ENCODE assay signal across 7 cellular contexts in the genomic region with DNA sequence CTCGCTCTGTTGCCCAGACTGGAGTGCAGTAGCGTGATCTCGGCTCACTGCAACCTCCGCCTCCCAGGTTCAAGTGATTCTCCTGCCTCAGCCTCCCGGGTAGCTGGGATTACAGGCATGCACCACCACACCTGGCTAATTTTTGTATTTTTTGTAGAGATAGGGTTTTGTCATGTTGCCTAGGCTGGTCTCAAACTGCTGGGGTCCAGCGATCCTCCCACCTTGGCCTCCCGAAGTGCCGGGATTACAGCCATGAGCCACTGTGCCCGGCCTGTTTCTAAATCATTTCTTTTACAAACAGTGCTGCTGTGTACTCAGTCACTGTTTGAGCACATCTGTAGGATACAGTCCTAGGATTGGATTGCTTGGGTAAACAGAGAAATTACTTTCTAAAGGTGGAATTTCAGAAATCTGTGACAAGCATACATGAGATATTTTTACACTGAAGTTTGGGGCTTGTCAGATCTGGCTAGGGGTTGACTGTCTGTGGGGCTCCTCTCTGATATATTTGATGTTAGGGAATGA. TPM values are rescaled to one million over a fixed set of nuclear protein-coding genes. Genes with fewer than 3 reads are reported as not detected.
A peak's percentile ranks its signal among the peaks of the same experiment; 100 is the strongest.
DNase-seq lines count a peak whose midpoint lies in the region; ATAC-seq and TF ChIP-seq lines count a peak whose summit lies in the region.
"Not testable (repeated sequence)": the region's sequence is repeated elsewhere in the genome, so short reads cannot be mapped to it uniquely, and the experiment has no call there.

No MANE protein-coding gene starts in this region.

- not testable (repeated sequence) for H4K5ac ChIP-seq in IMR-90 (ENCODE audit: low read depth, low read length)

- H3K9me3 Mint-ChIP-seq in effector memory CD8-positive, alpha-beta T cell = not testable (repeated sequence)

- H3K9me3 ChIP-seq in IMR-90 (ENCODE audit: control insufficient read depth, insufficient read depth, low read length); T-helper 17 cell (ENCODE audit: control insufficient read depth, low read length, poor library complexity, severe bottlenecking); right atrium auricular region; left lung; mucosa of descending colon; gastrocnemius medialis: not testable (repeated sequence)

- H3K4me1 Mint-ChIP-seq in T-helper 17 cell = not testable (repeated sequence)
- peaks cover 18 to 21% of the 10 kb centered on the region in 2 donors for H3K4me1 Mint-ChIP-seq in effector memory CD8-positive, alpha-beta T cell (ENCODE audit: low read depth in 2 of 2)

- BruUV-seq in IMR-90 (replicated peaks; lab: Mats Ljungman, UMichigan) = not testable (repeated sequence)

- H3K27ac Mint-ChIP-seq in T-helper 17 cell = peak overlapping the region; percentile 47
- H3K27ac Mint-ChIP-seq in effector memory CD8-positive, alpha-beta T cell = peak overlapping the region; percentile 41 to 89

- not testable (repeated sequence) for H3K27me3 Mint-ChIP-seq in T-helper 17 cell; effector memory CD8-positive, alpha-beta T cell

- H3K79me1 ChIP-seq in IMR-90 (ENCODE audit: low read depth in 1 of 2, low read length in 2 of 2) = not testable (repeated sequence)

- POLR2A ChIA-PET in IMR-90 (lab: Charles Lee; ENCODE audit: unreplicated experiment) = interaction anchor here (0.6 kb wide), 1 partner anchor 282 kb away, joined by 3 read pairs; no protein-coding TSS in a partner anchor

- not testable (repeated sequence) for H3K23ac ChIP-seq in IMR-90 (ENCODE audit: low read depth, low read length)

- H2BK20ac ChIP-seq in IMR-90 (ENCODE audit: low read depth, low read length) = not testable (repeated sequence)

- ATAC-seq in IMR-90 (ENCODE audit: low read depth) (peak; percentile 77), left lung (peak; percentile 51), mucosa of descending colon (peak; percentile 22)
- ATAC-seq in T-helper 17 cell; effector memory CD8-positive, alpha-beta T cell (replicated peaks); gastrocnemius medialis: not testable (repeated sequence)

- not testable (repeated sequence) for H2AK5ac ChIP-seq in IMR-90 (ENCODE audit: low read depth, low read length)

- not testable (repeated sequence) for TF ChIP-seq POLR2A in IMR-90 (IDR thresholded peaks at IDR 0.05; ENCODE audit: low read depth, low read length); gastrocnemius medialis (IDR thresholded peaks at IDR 0.05)

- H3K27me3 ChIP-seq in IMR-90 (ENCODE audit: control insufficient read depth, insufficient read depth, low read length) = peaks cover 16% of the 10 kb centered on the region
- H3K27me3 ChIP-seq in right atrium auricular region, left lung, gastrocnemius medialis: not testable (repeated sequence)

- H3K27ac ChIP-seq in IMR-90 (ENCODE audit: insufficient read depth, low read length); left lung: not testable (repeated sequence)
- peak overlapping the region; percentile 75 to 82 for H3K27ac ChIP-seq in right atrium auricular region
- H3K27ac ChIP-seq in gastrocnemius medialis = peak overlapping the region; percentile 66 to 94 (median 77)

- H3K36me3 ChIP-seq in IMR-90 (ENCODE audit: control insufficient read depth, insufficient read depth, low read length); mucosa of descending colon (ENCODE audit: low read depth): not testable (repeated sequence)
- peaks cover 15% of the 10 kb centered on the region for H3K36me3 ChIP-seq in right atrium auricular region
- H3K36me3 ChIP-seq in left lung = peaks cover under 1 to 46% of the 10 kb centered on the region in 2 donors
- peaks cover 0 to 15% of the 10 kb centered on the region in 2 donors for H3K36me3 ChIP-seq in gastrocnemius medialis

- peak; percentile 16 for DNase-seq in IMR-90
- DNase-seq in T-helper 17 cell; effector memory CD8-positive, alpha-beta T cell; right atrium auricular region (ENCODE audit: low spot score); left lung; mucosa of descending colon; gastrocnemius medialis: not testable (repeated sequence)

- H4K20me1 ChIP-seq in IMR-90 (ENCODE audit: insufficient read depth, low read length) = not testable (repeated sequence)

- H3K14ac ChIP-seq in IMR-90 (replicated peaks; ENCODE audit: low read depth, low read length) = not testable (repeated sequence)

- in situ Hi-C loops in IMR-90 (cut with MboI; ENCODE audit: low sequenced_read_pairs) (loop anchor here (25.0 kb wide), 2 partner anchors 769 to 869 kb away; a partner anchor contains a TSS), gastrocnemius medialis (cut with MboI; ENCODE audit: low sequenced_read_pairs in 4 of 4) (loop anchor here in 2 of 4 donors (25.0 kb wide), 1 partner anchor 769 kb away; a partner anchor contains a TSS)

- H2AK9ac ChIP-seq in IMR-90 (replicated peaks; ENCODE audit: low read depth, low read length, poor library complexity) = not testable (repeated sequence)

- not testable (repeated sequence) for TF ChIP-seq CTCF in IMR-90 (conservative IDR thresholded peaks at IDR 0.05; ENCODE audit: low read depth, low read length); right atrium auricular region (IDR thresholded peaks at IDR 0.05); left lung (IDR thresholded peaks at IDR 0.05); mucosa of descending colon (IDR thresholded peaks at IDR 0.05); gastrocnemius medialis (IDR thresholded peaks at IDR 0.05 in 4 of 5, conservative IDR thresholded peaks at IDR 0.05 in 1 of 5)

- not testable (repeated sequence) for H4K91ac ChIP-seq in IMR-90 (ENCODE audit: insufficient read depth, low read depth, low read length)

- H3K4me1 ChIP-seq in IMR-90 (ENCODE audit: control insufficient read depth, insufficient read depth, low read length); left lung: not testable (repeated sequence)
- H3K4me1 ChIP-seq in right atrium auricular region (peaks cover 0 to 36% of the 10 kb centered on the region in 2 donors), mucosa of descending colon (ENCODE audit: low read depth) (peaks cover 53% of the 10 kb centered on the region), gastrocnemius medialis (peaks cover 46 to 56% of the 10 kb centered on the region in 2 donors)

- CTCF ChIA-PET in IMR-90 (lab: Yijun Ruan, JAX) = interaction anchor here (0.6 kb wide), 1 partner anchor 101 kb away, joined by 3 read pairs; no protein-coding TSS in a partner anchor

- H3K9me1 ChIP-seq in IMR-90 (ENCODE audit: insufficient read depth, low read length) = not testable (repeated sequence)

- intact Hi-C loops in IMR-90 (cut with micrococcal nuclease); left lung (cut with DNase I); mucosa of descending colon (cut with DNase I, micrococcal nuclease): not testable (repeated sequence)
- intact Hi-C loops in gastrocnemius medialis (cut with DNase I; ENCODE audit: low total_unique reads) = loop anchor here (2.0 to 10.0 kb wide), 2 partner anchors 61 to 771 kb away; no protein-coding TSS in a partner anchor

- H3K36me3 Mint-ChIP-seq in T-helper 17 cell (ENCODE audit: low read depth) = not testable (repeated sequence)
- H3K36me3 Mint-ChIP-seq in effector memory CD8-positive, alpha-beta T cell (ENCODE audit: insufficient read depth) = peaks cover 49% of the 10 kb centered on the region

- H3K4ac ChIP-seq in IMR-90 (ENCODE audit: low read depth, low read length) = not testable (repeated sequence)

- H4K8ac ChIP-seq in IMR-90 (ENCODE audit: low read depth in 2 of 2, low read length in 2 of 2) = not testable (repeated sequence)

- not testable (repeated sequence) for H3K9ac ChIP-seq in IMR-90 (ENCODE audit: low read depth, low read length)

- WGBS in IMR-90 (ENCODE audit: extremely low coverage in 2 of 2, insufficient read length in 1 of 2), 2 experiments = no CpG with 5 or more reads among the region's 9 CpGs

- H3K4me2 ChIP-seq in IMR-90 (ENCODE audit: low read depth, low read length) = not testable (repeated sequence)

- H2BK120ac ChIP-seq in IMR-90 (ENCODE audit: low read depth, low read length) = not testable (repeated sequence)

- not testable (repeated sequence) for H3K56ac ChIP-seq in IMR-90 (ENCODE audit: extremely low read depth, insufficient read depth, low read length)

- not testable (repeated sequence) for H2BK5ac ChIP-seq in IMR-90 (ENCODE audit: low read depth, low read length, poor library complexity, severe bottlenecking)

- not testable (repeated sequence) for H3K4me3 Mint-ChIP-seq in T-helper 17 cell; effector memory CD8-positive, alpha-beta T cell

- H2AFZ ChIP-seq in IMR-90 (replicated peaks; ENCODE audit: low read length, poor library complexity) = not testable (repeated sequence)

- not testable (repeated sequence) for TF ChIP-seq RAD21 in IMR-90 (IDR thresholded peaks at IDR 0.05; ENCODE audit: low read length)

- not testable (repeated sequence) for H2BK15ac ChIP-seq in IMR-90 (ENCODE audit: low read depth, low read length)

- dilution Hi-C loops in IMR-90 (cut with HindIII; ENCODE audit: low sequenced_read_pairs, unreplicated experiment) = not testable (repeated sequence)

- H3K18ac ChIP-seq in IMR-90 (ENCODE audit: low read depth, low read length) = not testable (repeated sequence)

- H3K4me3 ChIP-seq in IMR-90 (ENCODE audit: insufficient read depth, low read depth, low read length); right atrium auricular region; left lung; mucosa of descending colon; gastrocnemius medialis: not testable (repeated sequence)

RNA-seq across cellular contexts. Expression of a gene that starts 42.3 kb away (rescaled TPM):
- total RNA-seq in IMR-90 (2012; rRNA removed) (8.6 and 13.3 TPM in 2 replicates), T-helper 17 cell (10 to 100 TPM; 81.7 to 86.0 TPM), right atrium auricular region (100 to 1,000 TPM in 1 of 2 donors, 10 to 100 TPM in 1; 81.8 to 136 TPM), left lung (10 to 100 TPM; 74.9 to 77.0 TPM), mucosa of descending colon (100 to 1,000 TPM in 2 of 3 donors, 10 to 100 TPM in 1; 94.0 to 149 (median 114) TPM), gastrocnemius medialis (10 to 100 TPM; 29.3 to 93.7 (median 67.8) TPM)
- polyA plus RNA-seq in IMR-90 (2012; rRNA removed) = 7.5 and 8.5 TPM in 2 replicates
- polyA plus RNA-seq in IMR-90 (2012; cell fraction: cytosol; rRNA removed) = 3.9 and 6.8 TPM in 2 replicates
- 13.4 and 17.4 TPM in 2 replicates for polyA plus RNA-seq in IMR-90 (2012; cell fraction: nucleus; rRNA removed; ENCODE audit: low replicate concordance)
